21 cellular contexts compared by ENCODE assay signal in the genomic region with DNA sequence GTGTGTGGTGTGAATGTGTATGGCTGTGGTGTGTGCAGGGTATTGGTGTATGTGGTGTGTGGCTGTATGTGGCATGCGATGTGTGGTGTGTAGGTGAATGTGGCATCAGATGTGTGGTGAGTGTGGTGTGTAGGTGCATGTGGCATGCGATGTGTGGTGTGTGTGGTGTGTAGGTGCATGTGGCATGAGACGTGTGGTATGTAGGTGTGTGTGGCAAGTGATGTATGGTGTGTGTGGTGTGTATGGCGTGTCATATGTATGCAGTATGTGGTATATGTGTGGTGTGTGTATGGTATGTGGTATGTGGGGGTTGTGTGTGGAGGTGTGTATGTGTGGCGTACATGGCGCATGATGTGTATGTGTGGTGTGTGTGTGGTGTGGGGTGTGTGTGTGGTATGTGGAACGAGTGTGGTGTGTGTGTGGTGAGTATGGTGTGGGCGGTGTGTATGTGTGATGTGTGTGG.
DNase-seq lines count a peak whose midpoint lies in the region; ATAC-seq, FAIRE-seq and TF ChIP-seq lines count a peak whose summit lies in the region.
"Had no signal": no experiment of that assay in that cellular context is flagged by ENCODE, and none has a peak within 500 bp of the region (broad histone marks: within the 10 kb centered on the region; RNA-seq: fewer than 3 reads in every experiment).

No MANE protein-coding gene starts in this region.

- H2AK5ac ChIP-seq in H9 (ENCODE audit: insufficient read length, low read length), result no peak overlapping the region

- no peak overlapping the region for H2BK15ac ChIP-seq in H9 (ENCODE audit: low read depth, low read length)

- DNase-seq in GM12891 (ENCODE audit: insufficient read length, low spot score), result no peak
- DNase-seq in H9, result peak; percentile 15
- DNase-seq in endodermal cell, result peak; percentile 18
- peak; percentile 18 for DNase-seq in sciatic nerve (ENCODE audit: low spot score)
- DNase-seq in sigmoid colon, result no peak
- no peak for DNase-seq in GDM1 (lab: John Stamatoyannopoulos, UW)
- DNase-seq in EL, result no peak
- DNase-seq: DMS79, GM23248, MV-4-11, NCI-H1417, NCI-H187, NCI-H2107, NCI-H2227 treated with DMSO at 0.1 percent for 48 hours, NCI-H510A treated with DMSO at 0.1 percent for 48 hours, NCI-H82, OCI-M1, Right ventricle myocardium superior had no signal

- no peak overlapping the region for H3K14ac ChIP-seq in H9 (ENCODE audit: insufficient read depth, low read length)

- H4K5ac ChIP-seq in H9 (ENCODE audit: insufficient read length, low read depth, low read length), result peak overlapping the region; percentile 34

- no peak for TF ChIP-seq CTCF in H9 (conservative IDR thresholded peaks at IDR 0.05)
- no peak for TF ChIP-seq CTCF in endodermal cell (conservative IDR thresholded peaks at IDR 0.05)
- no peak for TF ChIP-seq CTCF in sigmoid colon (IDR thresholded peaks at IDR 0.05)

- ATAC-seq in sciatic nerve, result no peak
- ATAC-seq: HCT116 had no signal

- no peaks in the 10 kb centered on the region for H3K79me2 ChIP-seq in H9 (ENCODE audit: insufficient read depth, low read length)

- no peak overlapping the region for H2BK12ac ChIP-seq in H9 (ENCODE audit: insufficient read length, low read depth, low read length)

- H3T11ph ChIP-seq in H9 (ENCODE audit: low read length), result no peak overlapping the region

- H3K56ac ChIP-seq in H9 (ENCODE audit: insufficient read length, low read depth, low read length), result no peak overlapping the region

- H3K36me3 Mint-ChIP-seq in H9 (ENCODE audit: insufficient read depth in 1 of 3, low read depth in 3 of 3) (no peaks in the 10 kb centered on the region), endodermal cell (ENCODE audit: low read depth) (peaks cover 4% of the 10 kb centered on the region)

- H3K9ac ChIP-seq in H9 (ENCODE audit: extremely low read depth, insufficient read length, low read length) (no peak overlapping the region), endodermal cell (ENCODE audit: extremely low read depth, low read length, poor library complexity, severe bottlenecking) (no peak overlapping the region)
- H3K9ac ChIP-seq: GM23248, KMS-11 had no signal

- H3K4me1 Mint-ChIP-seq in H9 (no peaks in the 10 kb centered on the region), endodermal cell (peaks cover 5% of the 10 kb centered on the region)
- H3K4me1 Mint-ChIP-seq: CD14-positive monocyte had no signal

- no peak overlapping the region for H2BK120ac ChIP-seq in H9 (ENCODE audit: low read depth, low read length, poor library complexity, severe bottlenecking)

- H3K23ac ChIP-seq in H9 (ENCODE audit: insufficient read length, low read depth, low read length), result no peak overlapping the region

- H3K18ac ChIP-seq in H9 (ENCODE audit: insufficient read length, low read depth, low read length), result no peak overlapping the region

- no peak for TF ChIP-seq POLR2A in GM12891 (IDR thresholded peaks at IDR 0.05; ENCODE audit: low read depth, low read length)
- TF ChIP-seq POLR2A in sigmoid colon (IDR thresholded peaks at IDR 0.05), result no peak

- peaks cover 2% of the 10 kb centered on the region for H4K20me1 ChIP-seq in H9 (ENCODE audit: control insufficient read depth, insufficient read depth, insufficient read length)

- no peak overlapping the region for H4K91ac ChIP-seq in H9 (ENCODE audit: insufficient read length, low read depth, low read length)

- no peak overlapping the region for H3K27ac ChIP-seq in H9 (ENCODE audit: insufficient read length, low read depth, low read length)
- H3K27ac ChIP-seq in endodermal cell (ENCODE audit: low read depth, low read length), result no peak overlapping the region
- H3K27ac ChIP-seq in sigmoid colon, result no peak overlapping the region
- H3K27ac ChIP-seq: GM23248, KMS-11 had no signal

- FAIRE-seq in GM12891 (lab: Jason Lieb, UNC), result peak; percentile 87

- no peaks in the 10 kb centered on the region for H3K27me3 Mint-ChIP-seq in H9 (ENCODE audit: low read depth)
- no peaks in the 10 kb centered on the region for H3K27me3 Mint-ChIP-seq in endodermal cell (ENCODE audit: insufficient read depth)

- H3K27me3 ChIP-seq in H9 (ENCODE audit: insufficient read depth, low read length) (no peaks in the 10 kb centered on the region), endodermal cell (ENCODE audit: control insufficient read depth, insufficient read depth, low read length, poor library complexity, severe bottlenecking) (no peaks in the 10 kb centered on the region), sigmoid colon (no peaks in the 10 kb centered on the region)

- H3K4me1 ChIP-seq in H9 (ENCODE audit: insufficient read depth, low read length) (no peaks in the 10 kb centered on the region), endodermal cell (ENCODE audit: control insufficient read depth, insufficient read depth, low read length) (no peaks in the 10 kb centered on the region), sigmoid colon (no peaks in the 10 kb centered on the region)

- H3K4me3 ChIP-seq in endodermal cell (ENCODE audit: low read length) (no peak overlapping the region), sigmoid colon (no peak overlapping the region)
- H3K4me3 ChIP-seq: GM23248 had no signal

- H3K4me3 Mint-ChIP-seq in H9 (no peak overlapping the region), endodermal cell (no peak overlapping the region)
- H3K4me3 Mint-ChIP-seq: CD14-positive monocyte had no signal

- H2BK5ac ChIP-seq in H9 (ENCODE audit: insufficient read length, low read length), result no peak overlapping the region

- H3K23me2 ChIP-seq in H9 (ENCODE audit: insufficient read length, low read depth, low read length, poor library complexity, severe bottlenecking), result no peaks in the 10 kb centered on the region

- no peak overlapping the region for H3K4me2 ChIP-seq in H9 (ENCODE audit: insufficient read depth, insufficient read length, low read length)
- H3K4me2 ChIP-seq: KMS-11 had no signal

- no peaks in the 10 kb centered on the region for H3K79me1 ChIP-seq in H9 (ENCODE audit: insufficient read depth, low read depth, low read length, poor library complexity, severe bottlenecking)

- intact Hi-C loops in sciatic nerve (cut with DNase I) (no loop called here), sigmoid colon (cut with DNase I) (no loop called here)

- H3K9me3 ChIP-seq in H9 (ENCODE audit: control insufficient read depth, low read depth, low read length) (no peaks in the 10 kb centered on the region), endodermal cell (ENCODE audit: control insufficient read depth, low read length) (no peaks in the 10 kb centered on the region), sigmoid colon (no peaks in the 10 kb centered on the region)

- peaks cover 17% of the 10 kb centered on the region for H3K36me3 ChIP-seq in endodermal cell (ENCODE audit: control insufficient read depth, insufficient read depth, low read length)
- H3K36me3 ChIP-seq in sigmoid colon, result peaks cover 0 to 26% (median 0%) of the 10 kb centered on the region in 4 donors

- no peak overlapping the region for H2BK20ac ChIP-seq in H9 (ENCODE audit: low read depth, low read length, poor library complexity, severe bottlenecking)

- H3K4ac ChIP-seq in H9 (ENCODE audit: low read depth, low read length), result no peak overlapping the region

- H2AFZ ChIP-seq in H9 (ENCODE audit: low read length), result no peak overlapping the region
- H2AFZ ChIP-seq: GM23248 had no signal

- no peaks in the 10 kb centered on the region for H3K9me3 Mint-ChIP-seq in H9
- H3K9me3 Mint-ChIP-seq in endodermal cell, result no peaks in the 10 kb centered on the region
- H3K9me3 Mint-ChIP-seq: CD14-positive monocyte had no signal

- peak overlapping the region; percentile 0 for H4K8ac ChIP-seq in H9 (replicated peaks; ENCODE audit: insufficient read length, low read depth, low read length)

- 100% methylated on average over 6 of the region's 8 CpGs for WGBS in H9 (ENCODE audit: extremely low coverage, insufficient read length, low lambda C conversion rate)
- 88 to 95% methylated on average over 4 to 8 of the region's 8 CpGs for WGBS in endodermal cell (ENCODE audit: insufficient coverage in 1 of 2, insufficient read length in 1 of 2), 2 experiments
- 85 to 98% methylated on average over 8 of the region's 8 CpGs for WGBS in sigmoid colon, 2 donors

- H3K27ac Mint-ChIP-seq in H9, result no peak overlapping the region
- H3K27ac Mint-ChIP-seq in endodermal cell, result no peak overlapping the region

- TF ChIP-seq EP300 in sigmoid colon (IDR thresholded peaks at IDR 0.05), result no peak

TF ChIP-seq in GM12891, 5 proteins besides CTCF, POLR2A, EP300 and RAD21:
- no peak for TF ChIP-seq PAX5 (IDR thresholded peaks at IDR 0.05; ENCODE audit: insufficient read depth, low read length, severe bottlenecking)
- TF ChIP-seq SPI1 (IDR thresholded peaks at IDR 0.05; ENCODE audit: low read depth, low read length), result no peak
- no peak for TF ChIP-seq POLR2AphosphoS5 (IDR thresholded peaks at IDR 0.05; ENCODE audit: low read depth, low read length)
- TF ChIP-seq POU2F2 (IDR thresholded peaks at IDR 0.05; ENCODE audit: low read depth, low read length), result no peak
- no peak for TF ChIP-seq TAF1 (IDR thresholded peaks at IDR 0.05; ENCODE audit: low read depth, low read length)

Comparison
In these comparisons a context has a peak if more than half of its experiments do, and no peak if none do; other contexts are left out.
1. DNase-seq: peak in H9 (single experiment), endodermal cell (single experiment) and sciatic nerve (single experiment); none in GM12891 (single experiment), sigmoid colon (single experiment), GDM1 (single experiment) and EL (single experiment).